Comparison of ENCODE assay signal across 15 cellular contexts in the genomic region with DNA sequence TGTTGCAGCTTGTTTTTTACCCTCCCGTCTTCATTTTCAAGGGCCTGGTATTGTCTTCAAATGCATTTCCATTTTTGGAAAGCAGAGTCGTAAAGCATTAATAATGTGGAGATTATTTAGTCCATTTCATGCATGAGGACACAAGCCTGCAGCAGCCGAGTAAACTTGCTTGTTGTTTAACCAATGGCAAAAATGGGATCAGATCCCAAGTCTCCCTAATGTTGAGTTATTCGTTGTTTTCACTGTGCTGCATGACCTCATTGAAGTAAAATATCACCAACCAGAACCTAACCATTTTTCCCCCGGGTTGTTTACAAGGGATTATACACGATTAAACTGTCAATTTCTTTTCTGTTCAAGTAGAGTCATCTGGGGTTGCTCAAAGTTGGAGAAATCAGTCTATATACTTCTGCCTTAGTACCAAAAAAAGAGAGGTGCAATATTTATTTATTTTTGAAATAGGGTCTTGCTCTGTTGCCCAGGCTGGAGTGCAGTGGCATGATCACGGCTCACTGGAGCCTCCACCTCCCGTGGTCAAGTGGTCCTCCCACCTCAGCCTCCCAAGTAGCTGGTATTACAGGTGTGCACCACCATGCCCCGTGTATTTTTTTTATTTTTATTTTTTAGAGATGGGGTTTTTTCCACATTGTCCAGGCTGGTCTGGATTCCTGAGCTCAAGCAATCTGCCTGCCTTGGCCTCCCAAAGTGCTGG. TPM values are rescaled to one million over a fixed set of nuclear protein-coding genes. Genes with fewer than 3 reads are reported as not detected.
DNase-seq lines count a peak whose midpoint lies in the region; ATAC-seq and TF ChIP-seq lines count a peak whose summit lies in the region.
"Had no signal": no experiment of that assay in that cellular context is flagged by ENCODE, and none has a peak within 500 bp of the region (broad histone marks: within the 10 kb centered on the region; RNA-seq: fewer than 3 reads in every experiment).

No MANE protein-coding gene starts in this region.

- H3K9me3 Mint-ChIP-seq in activated T-helper 1 cell treated with anti-CD3 and anti-CD28 coated beads, Interleukin-12 subunit alpha, Interleukin-12 subunit beta, Interleukin-2, Interleukin-4 antibody, amounts not matched to agents 30 ng/mL and 10 ng/mL and 1 ng/mL, durations not matched to agents 14 hours and 24 hours and 36 hours: no peaks in the 10 kb centered on the region
- no peaks in the 10 kb centered on the region for H3K9me3 Mint-ChIP-seq in naive B cell
- H3K9me3 Mint-ChIP-seq in endothelial cell (ENCODE audit: unreplicated experiment): no peaks in the 10 kb centered on the region

- DNase-seq in DMS79 treated with DMSO at 0.1 percent for 48 hours (lab: John Stamatoyannopoulos, UW): peak; percentile 1
- no peak for DNase-seq in DMS79 (lab: John Stamatoyannopoulos, UW)
- no peak for DNase-seq in activated T-helper 1 cell treated with anti-CD3 and anti-CD28 coated beads, Interleukin-12 subunit alpha, Interleukin-12 subunit beta, Interleukin-2, Interleukin-4 antibody, amounts not matched to agents 30 ng/mL and 10 ng/mL and 1 ng/mL, durations not matched to agents 14 hours and 24 hours and 36 hours (ENCODE audit: low spot score)
- no peak for DNase-seq in naive B cell
- no peak for DNase-seq in endothelial cell (ENCODE audit: low spot score)
- DNase-seq in NCI-H1417 (lab: John Stamatoyannopoulos, UW): no peak
- DNase-seq: 8988T, DMS153, glutamatergic neuron, NCI-H1417 treated with DMSO at 0.1 percent for 48 hours, trophoblast cell had no signal

- H3K36me3 Mint-ChIP-seq in activated T-helper 1 cell treated with anti-CD3 and anti-CD28 coated beads, Interleukin-12 subunit alpha, Interleukin-12 subunit beta, Interleukin-2, Interleukin-4 antibody, amounts not matched to agents 30 ng/mL and 10 ng/mL and 1 ng/mL, durations not matched to agents 14 hours and 24 hours and 36 hours (ENCODE audit: low read depth): peaks cover 24% of the 10 kb centered on the region
- H3K36me3 Mint-ChIP-seq in naive B cell (no peaks in the 10 kb centered on the region), endothelial cell (ENCODE audit: low read depth, unreplicated experiment) (peaks cover 2% of the 10 kb centered on the region)

- peaks cover 58% of the 10 kb centered on the region for H3K4me1 Mint-ChIP-seq in activated T-helper 1 cell treated with anti-CD3 and anti-CD28 coated beads, Interleukin-12 subunit alpha, Interleukin-12 subunit beta, Interleukin-2, Interleukin-4 antibody, amounts not matched to agents 30 ng/mL and 10 ng/mL and 1 ng/mL, durations not matched to agents 14 hours and 24 hours and 36 hours (ENCODE audit: low read depth)
- H3K4me1 Mint-ChIP-seq in naive B cell (peaks cover 15 to 59% (median 52%) of the 10 kb centered on the region in 3 donors), endothelial cell (ENCODE audit: unreplicated experiment) (peaks cover 7% of the 10 kb centered on the region)

- H3K27me3 Mint-ChIP-seq in activated T-helper 1 cell treated with anti-CD3 and anti-CD28 coated beads, Interleukin-12 subunit alpha, Interleukin-12 subunit beta, Interleukin-2, Interleukin-4 antibody, amounts not matched to agents 30 ng/mL and 10 ng/mL and 1 ng/mL, durations not matched to agents 14 hours and 24 hours and 36 hours (ENCODE audit: insufficient read depth): no peaks in the 10 kb centered on the region
- H3K27me3 Mint-ChIP-seq in naive B cell: no peaks in the 10 kb centered on the region
- H3K27me3 Mint-ChIP-seq in endothelial cell (ENCODE audit: unreplicated experiment): peaks cover 1% of the 10 kb centered on the region

- intact Hi-C loops in activated T-helper 1 cell treated with anti-CD3 and anti-CD28 coated beads, Interleukin-12 subunit alpha, Interleukin-12 subunit beta, Interleukin-2, Interleukin-4 antibody, amounts not matched to agents 30 ng/mL and 10 ng/mL and 1 ng/mL, durations not matched to agents 14 hours and 24 hours and 36 hours (cut with micrococcal nuclease): no loop called here

- H3K9me3 ChIP-seq in HEK293 (ENCODE audit: control insufficient read depth, insufficient read depth, low read depth, low read length): no peaks in the 10 kb centered on the region
- H3K9me3 ChIP-seq: ascending aorta had no signal

- no peak overlapping the region for H3K4me3 ChIP-seq in HEK293 (ENCODE audit: low read depth, low read length)

- H3K4me3 Mint-ChIP-seq in activated T-helper 1 cell treated with anti-CD3 and anti-CD28 coated beads, Interleukin-12 subunit alpha, Interleukin-12 subunit beta, Interleukin-2, Interleukin-4 antibody, amounts not matched to agents 30 ng/mL and 10 ng/mL and 1 ng/mL, durations not matched to agents 14 hours and 24 hours and 36 hours: peak overlapping the region; percentile 80
- H3K4me3 Mint-ChIP-seq in naive B cell (peak overlapping the region in 2 of 8 donors; percentile 47 to 77), endothelial cell (ENCODE audit: unreplicated experiment) (no peak overlapping the region)

- H3K27ac ChIP-seq in HEK293 (ENCODE audit: extremely low read depth, low read depth, low read length): no peak overlapping the region

- no peak overlapping the region for H3K27ac Mint-ChIP-seq in activated T-helper 1 cell treated with anti-CD3 and anti-CD28 coated beads, Interleukin-12 subunit alpha, Interleukin-12 subunit beta, Interleukin-2, Interleukin-4 antibody, amounts not matched to agents 30 ng/mL and 10 ng/mL and 1 ng/mL, durations not matched to agents 14 hours and 24 hours and 36 hours
- H3K27ac Mint-ChIP-seq in naive B cell (peak overlapping the region; percentile 36 to 99 (median 96)), endothelial cell (ENCODE audit: unreplicated experiment) (no peak overlapping the region)

- POLR2A ChIA-PET in HEK293 (lab: Yijun Ruan, JAX): interaction anchor here (2.2 kb wide), 1 partner anchor 12 kb away, joined by 6 read pairs; a partner anchor contains a TSS

- no peaks in the 10 kb centered on the region for H3K4me1 ChIP-seq in HEK293 (ENCODE audit: control insufficient read depth, insufficient read depth, low read length)

- TF ChIP-seq CTCF in HEK293 (tag by site-specific recombination; IDR thresholded peaks at IDR 0.05) (no peak), endothelial cell (IDR thresholded peaks at IDR 0.05; ENCODE audit: unreplicated experiment) (no peak)

- peaks cover 13 to 22% of the 10 kb centered on the region in 2 experiments; a peak in 2 of 3 replicates for H3K36me3 ChIP-seq in HEK293 (ENCODE audit: control insufficient read depth in 2 of 2, insufficient read depth in 1 of 2, low read length in 2 of 2)

- no peak for ATAC-seq in naive B cell (ENCODE audit: low read depth in 2 of 2)
- no peak for ATAC-seq in GM21381 (IDR thresholded peaks at IDR 0.05; ENCODE audit: unreplicated experiment)
- ATAC-seq: left lobe of liver had no signal

- CTCF ChIA-PET in HEK293 (lab: Yijun Ruan, JAX): interaction anchor here (0.6 to 6.3 kb wide), 8 partner anchors 121 to 245 kb away, joined by 3 to 63 read pairs (median 4); a partner anchor contains a TSS

TF ChIP-seq in HEK293, 187 proteins besides CTCF, POLR2A, EP300 and RAD21:
- TF ChIP-seq ZNF121 (tag by site-specific recombination; IDR thresholded peaks at IDR 0.05): 0 out of 2 replicates have a peak, but pooled peaks have one; percentile 53
- no peak for TF ChIP-seq KLF9 (tag by site-specific recombination; IDR thresholded peaks at IDR 0.05; ENCODE audit: low read depth)

RNA-seq across cellular contexts. Expression of a gene that starts 12.4 kb away (rescaled TPM):
- 67.3 and 75.7 TPM in 2 replicates for total RNA-seq in activated T-helper 1 cell treated with anti-CD3 and anti-CD28 coated beads, Interleukin-12 subunit alpha, Interleukin-12 subunit beta, Interleukin-2, Interleukin-4 antibody, amounts not matched to agents 30 ng/mL and 10 ng/mL and 1 ng/mL, durations not matched to agents 14 hours and 24 hours and 36 hours
- polyA plus RNA-seq in naive B cell (ENCODE audit: low read depth in 6 of 6): 100 to 1,000 TPM in 3 of 6 donors, 10 to 100 TPM in 3; 92.7 to 152 (median 106) TPM
- 70.3 TPM for total RNA-seq in endothelial cell (ENCODE audit: unreplicated experiment)

RNA-seq across cellular contexts. Expression of a gene that starts 30.7 kb away (rescaled TPM):
- total RNA-seq in activated T-helper 1 cell treated with anti-CD3 and anti-CD28 coated beads, Interleukin-12 subunit alpha, Interleukin-12 subunit beta, Interleukin-2, Interleukin-4 antibody, amounts not matched to agents 30 ng/mL and 10 ng/mL and 1 ng/mL, durations not matched to agents 14 hours and 24 hours and 36 hours: 3.0 and 3.8 TPM in 2 replicates
- under 1 TPM in 3 of 6 donors, not detected in 3; 0.34 to 0.62 (median 0.41) TPM for polyA plus RNA-seq in naive B cell (ENCODE audit: low read depth in 6 of 6)
- 2.4 TPM for total RNA-seq in endothelial cell (ENCODE audit: unreplicated experiment)
- total RNA-seq: ascending aorta had no signal

RNA-seq across cellular contexts. Expression of a gene that starts 31.1 kb away (rescaled TPM):
- 5.5 and 6.7 TPM in 2 replicates for total RNA-seq in activated T-helper 1 cell treated with anti-CD3 and anti-CD28 coated beads, Interleukin-12 subunit alpha, Interleukin-12 subunit beta, Interleukin-2, Interleukin-4 antibody, amounts not matched to agents 30 ng/mL and 10 ng/mL and 1 ng/mL, durations not matched to agents 14 hours and 24 hours and 36 hours
- 1 to 10 TPM; 3.4 to 5.8 (median 4.7) TPM for polyA plus RNA-seq in naive B cell (ENCODE audit: low read depth in 6 of 6)
- 9.8 TPM for total RNA-seq in endothelial cell (ENCODE audit: unreplicated experiment)

Comparison
In these comparisons a context has a peak if more than half of its experiments do, and no peak if none do; other contexts are left out.
1. H3K27ac Mint-ChIP-seq: peak in naive B cell (6 of 6); none in activated T-helper 1 cell treated with anti-CD3 and anti-CD28 coated beads, Interleukin-12 subunit alpha, Interleukin-12 subunit beta, Interleukin-2, Interleukin-4 antibody, amounts not matched to agents 30 ng/mL and 10 ng/mL and 1 ng/mL, durations not matched to agents 14 hours and 24 hours and 36 hours (single experiment) and endothelial cell (single experiment).